Comparison of ENCODE assay signal across 1 cellular context in the genomic region with DNA sequence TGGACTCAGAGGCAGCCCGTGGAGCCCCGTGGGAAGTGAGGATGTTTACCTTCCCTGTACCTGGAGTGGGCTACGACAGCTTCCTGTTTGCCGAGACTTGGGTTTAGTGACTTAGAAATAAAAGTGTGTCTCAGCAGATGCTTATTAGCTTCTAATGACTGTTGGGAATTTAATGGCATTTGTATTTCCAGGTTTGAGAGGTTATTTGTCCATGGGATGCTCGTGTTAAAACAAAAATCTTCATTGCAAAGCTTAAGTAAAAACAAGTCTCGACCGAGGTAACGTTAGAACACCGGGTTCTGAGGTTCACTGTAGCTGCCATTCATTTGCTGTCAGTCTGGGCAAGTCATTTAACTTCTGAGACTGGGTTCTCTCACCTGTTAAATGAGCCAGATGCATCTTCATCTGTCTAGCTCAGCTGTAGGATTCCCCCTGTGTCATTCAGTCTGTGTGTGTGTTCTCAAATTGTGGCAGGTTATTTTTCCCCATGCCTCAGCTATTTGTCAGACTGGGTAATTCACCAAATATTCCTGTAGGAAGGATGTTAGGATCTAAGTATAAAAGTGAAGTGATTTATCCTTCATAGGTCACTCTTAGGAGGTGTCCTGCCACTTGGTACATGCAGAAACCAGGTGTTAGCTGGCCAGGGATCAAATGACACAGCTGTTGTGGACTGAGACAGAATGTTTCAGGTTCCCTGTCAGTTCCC.
TF ChIP-seq lines count a peak whose summit lies in the region.

No MANE protein-coding gene starts in this region.

TF ChIP-seq in HepG2, 621 proteins besides CTCF, POLR2A, EP300 and RAD21 (continued from another document):
- TF ChIP-seq SMC3 (IDR thresholded peaks at IDR 0.05; ENCODE audit: low read length) (no peak), CERS6 (CRISPR knock-in tag; IDR thresholded peaks at IDR 0.05) (no peak), ZNF607 (CRISPR knock-in tag; IDR thresholded peaks at IDR 0.05; ENCODE audit: borderline replicate concordance) (no peak), GATAD2A (CRISPR knock-in tag; IDR thresholded peaks at IDR 0.05) (peak; percentile 40; the same call in 1 of the 2 replicates), ZNF777 (CRISPR knock-in tag; IDR thresholded peaks at IDR 0.05) (0 out of 2 replicates have a peak, but pooled peaks have one; percentile 12), HNF4A (CRISPR knock-in tag; IDR thresholded peaks at IDR 0.05) (0 out of 2 replicates have a peak, but pooled peaks have one; percentile 28), ZNF333 (CRISPR knock-in tag; IDR thresholded peaks at IDR 0.05; ENCODE audit: borderline replicate concordance) (no peak), ZNF142 (CRISPR knock-in tag; IDR thresholded peaks at IDR 0.05) (no peak), MATR3 (CRISPR knock-in tag; IDR thresholded peaks at IDR 0.05) (no peak), EHMT2 (IDR thresholded peaks at IDR 0.05; ENCODE audit: borderline replicate concordance, low read depth, low read length) (no peak), FOXJ3 (CRISPR knock-in tag; IDR thresholded peaks at IDR 0.05; ENCODE audit: borderline replicate concordance) (0 out of 2 replicates have a peak, but pooled peaks have one; percentile 34), ZSCAN25 (CRISPR knock-in tag; IDR thresholded peaks at IDR 0.05) (0 out of 2 replicates have a peak, but pooled peaks have one; percentile 5), ZNF713 (CRISPR knock-in tag; IDR thresholded peaks at IDR 0.05) (no peak), ZNF550 (CRISPR knock-in tag; IDR thresholded peaks at IDR 0.05; ENCODE audit: borderline replicate concordance) (no peak), CENPBD1 (CRISPR knock-in tag; IDR thresholded peaks at IDR 0.05; ENCODE audit: borderline replicate concordance, low read depth) (peak; percentile 15; the same call in 1 of the 2 replicates), HNRNPK (IDR thresholded peaks at IDR 0.05; ENCODE audit: low read depth, low read length, poor library complexity, severe bottlenecking) (no peak), SP140L (CRISPR knock-in tag; IDR thresholded peaks at IDR 0.05; ENCODE audit: borderline replicate concordance) (no peak), ZBTB7A (CRISPR knock-in tag; IDR thresholded peaks at IDR 0.05) (no peak), ZFX (CRISPR knock-in tag; IDR thresholded peaks at IDR 0.05; ENCODE audit: low read depth) (no peak), ZNF234 (CRISPR knock-in tag; conservative IDR thresholded peaks at IDR 0.05) (no peak)
- TF ChIP-seq, protein P1, sequence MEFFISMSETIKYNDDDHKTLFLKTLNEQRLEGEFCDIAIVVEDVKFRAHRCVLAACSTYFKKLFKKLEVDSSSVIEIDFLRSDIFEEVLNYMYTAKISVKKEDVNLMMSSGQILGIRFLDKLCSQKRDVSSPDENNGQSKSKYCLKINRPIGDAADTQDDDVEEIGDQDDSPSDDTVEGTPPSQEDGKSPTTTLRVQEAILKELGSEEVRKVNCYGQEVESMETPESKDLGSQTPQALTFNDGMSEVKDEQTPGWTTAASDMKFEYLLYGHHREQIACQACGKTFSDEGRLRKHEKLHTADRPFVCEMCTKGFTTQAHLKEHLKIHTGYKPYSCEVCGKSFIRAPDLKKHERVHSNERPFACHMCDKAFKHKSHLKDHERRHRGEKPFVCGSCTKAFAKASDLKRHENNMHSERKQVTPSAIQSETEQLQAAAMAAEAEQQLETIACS (CRISPR knock-in tag; IDR thresholded peaks at IDR 0.05): 0 out of 2 replicates have a peak, but pooled peaks have one; percentile 29
- TF ChIP-seq, protein P2, sequence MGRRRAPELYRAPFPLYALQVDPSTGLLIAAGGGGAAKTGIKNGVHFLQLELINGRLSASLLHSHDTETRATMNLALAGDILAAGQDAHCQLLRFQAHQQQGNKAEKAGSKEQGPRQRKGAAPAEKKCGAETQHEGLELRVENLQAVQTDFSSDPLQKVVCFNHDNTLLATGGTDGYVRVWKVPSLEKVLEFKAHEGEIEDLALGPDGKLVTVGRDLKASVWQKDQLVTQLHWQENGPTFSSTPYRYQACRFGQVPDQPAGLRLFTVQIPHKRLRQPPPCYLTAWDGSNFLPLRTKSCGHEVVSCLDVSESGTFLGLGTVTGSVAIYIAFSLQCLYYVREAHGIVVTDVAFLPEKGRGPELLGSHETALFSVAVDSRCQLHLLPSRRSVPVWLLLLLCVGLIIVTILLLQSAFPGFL (CRISPR knock-in tag; IDR thresholded peaks at IDR 0.05): no peak
